ENCODE assay signal across 1 cellular context in genomic region chr19:8552810-8553209, GRCh38.
TF ChIP-seq lines count a peak whose summit lies in the region.

No MANE protein-coding gene starts in this region.

TF ChIP-seq in HepG2, 621 proteins besides CTCF, POLR2A, EP300 and RAD21 (continued from another document):
- no peak for TF ChIP-seq ZNF687 (CRISPR knock-in tag; IDR thresholded peaks at IDR 0.05)
- TF ChIP-seq ZBTB46 (CRISPR knock-in tag; IDR thresholded peaks at IDR 0.05; ENCODE audit: borderline replicate concordance) = no peak
